ENCODE assay signal across 11 cellular contexts in the genomic region with DNA sequence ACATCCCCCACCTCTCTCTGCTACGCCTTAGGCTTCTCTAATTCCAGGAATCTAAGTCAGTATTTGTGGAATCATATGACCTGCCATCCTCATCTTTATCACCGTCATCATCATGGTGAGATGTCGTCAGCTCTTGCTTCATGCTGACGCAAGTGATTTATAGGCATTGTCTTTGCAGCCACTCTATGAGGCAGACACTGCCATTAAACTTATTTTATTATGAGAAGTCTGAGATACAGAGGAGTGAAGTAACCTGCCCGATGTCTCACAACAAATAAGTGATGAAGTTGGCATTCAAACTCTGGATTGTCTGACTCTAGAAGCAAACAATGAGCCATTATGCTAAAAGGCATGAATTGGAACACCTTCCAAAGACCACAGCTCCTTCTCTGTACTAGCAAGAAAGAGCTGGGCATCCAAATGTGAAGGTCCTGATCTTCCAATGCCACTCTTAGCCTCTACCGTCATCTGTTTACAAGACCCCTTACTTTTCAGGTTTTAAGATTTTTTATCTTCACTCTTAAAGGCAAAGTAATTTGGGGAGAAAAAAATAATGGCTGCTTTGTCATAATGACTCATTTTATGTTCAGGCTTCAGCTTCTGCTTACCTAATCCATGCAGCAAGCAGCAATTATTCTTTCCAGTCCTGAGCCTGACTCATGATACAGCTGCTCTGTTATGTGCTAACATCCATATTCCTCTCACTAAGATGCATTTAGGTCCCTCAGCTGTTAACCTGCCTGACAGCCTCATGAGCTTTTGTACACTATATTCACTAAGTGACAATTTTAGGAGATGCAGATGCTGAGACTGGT.
A peak's percentile ranks its signal among the peaks of the same experiment; 100 is the strongest.
DNase-seq lines count a peak whose midpoint lies in the region; ATAC-seq and TF ChIP-seq lines count a peak whose summit lies in the region.
"Had no signal": no experiment of that assay in that cellular context is flagged by ENCODE, and none has a peak within 500 bp of the region (broad histone marks: within the 10 kb centered on the region; RNA-seq: fewer than 3 reads in every experiment).

No MANE protein-coding gene starts in this region.

- CTCF ChIA-PET in PC-3 (lab: Charles Lee): interaction anchor here (0.6 to 1.1 kb wide), 3 partner anchors 144 to 162 kb away, joined by 3 to 4 read pairs (median 4); partner anchors contain the start of gene MAP7

- no peaks in the 10 kb centered on the region for H3K27me3 ChIP-seq in PC-3 (ENCODE audit: low read length)
- H3K27me3 ChIP-seq: SJSA1 had no signal

- DNase-seq in GM04504 (ENCODE audit: low read depth) (peak; percentile 85), PC-3 (peak; percentile 88), epithelial cell of prostate (ENCODE audit: low read depth, low spot score) (peak; percentile 99), renal cortical epithelial cell (ENCODE audit: low read depth) (peak; percentile 98), OCI-M2 (lab: John Stamatoyannopoulos, UW; ENCODE audit: unreplicated experiment) (no peak), NCI-H1694 treated with DMSO at 0.1 percent for 48 hours (lab: John Stamatoyannopoulos, UW) (no peak), DMS114 treated with DMSO at 0.1 percent for 48 hours (lab: John Stamatoyannopoulos, UW; ENCODE audit: unreplicated experiment) (no peak)
- no peak for DNase-seq in stimulated activated naive B cell treated with anti-CD40 and anti-IgM and Interleukin-4, amounts not matched to agents 10 μg/mL and 1 μg/mL and 100 μg/mL, for 72 hours
- DNase-seq: activated naive CD4-positive, alpha-beta T cell treated with anti-CD3 and anti-CD28 coated beads, Interleukin-2, amount 50 U/mL, for 16 hours had no signal

- H3K27ac ChIP-seq in PC-3 (ENCODE audit: low read length) (peak overlapping the region; percentile 99), epithelial cell of prostate (peak overlapping the region; percentile 91)
- H3K27ac ChIP-seq: SJSA1 had no signal

- H3K9ac ChIP-seq in PC-3 (ENCODE audit: low read length): peak overlapping the region; percentile 89

- no peak for TF ChIP-seq CTCF in PC-3 (conservative IDR thresholded peaks at IDR 0.05; ENCODE audit: low read depth, low read length)

- no peaks in the 10 kb centered on the region for H4K20me1 ChIP-seq in PC-3 (ENCODE audit: low read length)

- peak overlapping the region; percentile 53 for H3K4me2 ChIP-seq in PC-3 (ENCODE audit: low read length)

- no peaks in the 10 kb centered on the region for H3F3A ChIP-seq in PC-3 (ENCODE audit: low read length, unreplicated experiment)

- H3K4me3 Mint-ChIP-seq in stimulated activated naive B cell treated with anti-CD40 and anti-IgM and Interleukin-4, amounts not matched to agents 10 μg/mL and 1 μg/mL and 100 μg/mL, for 72 hours: no peak overlapping the region

- intact Hi-C loops in PC-3 (cut with micrococcal nuclease): loop anchor here (10.0 kb wide), 1 partner anchor 141 kb away; no protein-coding TSS in a partner anchor

- no peak overlapping the region for H3K27ac Mint-ChIP-seq in stimulated activated naive B cell treated with anti-CD40 and anti-IgM and Interleukin-4, amounts not matched to agents 10 μg/mL and 1 μg/mL and 100 μg/mL, for 72 hours

- no peaks in the 10 kb centered on the region for H3K36me3 Mint-ChIP-seq in stimulated activated naive B cell treated with anti-CD40 and anti-IgM and Interleukin-4, amounts not matched to agents 10 μg/mL and 1 μg/mL and 100 μg/mL, for 72 hours

- H3K4me1 ChIP-seq in PC-3 (ENCODE audit: insufficient read depth, low read length): peaks cover 52% of the 10 kb centered on the region

- no peaks in the 10 kb centered on the region for H3K9me3 ChIP-seq in PC-3 (ENCODE audit: low read length)
- H3K9me3 ChIP-seq: SJSA1 had no signal

- no peaks in the 10 kb centered on the region for H3K9me2 ChIP-seq in PC-3 (replicated peaks; ENCODE audit: low read length)

- no peak overlapping the region for H3K4me3 ChIP-seq in PC-3 (ENCODE audit: low read length)
- H3K4me3 ChIP-seq: GM12878, SJSA1 had no signal

- peak; percentile 91 for ATAC-seq in PC-3
- ATAC-seq in stimulated activated naive B cell treated with anti-CD40 and anti-IgM and Interleukin-4, amounts not matched to agents 10 μg/mL and 1 μg/mL and 100 μg/mL, for 72 hours (replicated peaks): no peak
- ATAC-seq: GM12878 had no signal

- no TSS peak for BruUV-seq in PC-3 (replicated peaks; lab: Mats Ljungman, UMichigan)

- H2AFZ ChIP-seq in PC-3 (ENCODE audit: low read length): no peak overlapping the region

- H3K36me3 ChIP-seq in PC-3 (ENCODE audit: low read depth, low read length): no peaks in the 10 kb centered on the region
- H3K36me3 ChIP-seq: SJSA1 had no signal

- H3K27me3 Mint-ChIP-seq in stimulated activated naive B cell treated with anti-CD40 and anti-IgM and Interleukin-4, amounts not matched to agents 10 μg/mL and 1 μg/mL and 100 μg/mL, for 72 hours: peaks cover 0 to 7% of the 10 kb centered on the region in 2 donors

- H3K4me1 Mint-ChIP-seq in stimulated activated naive B cell treated with anti-CD40 and anti-IgM and Interleukin-4, amounts not matched to agents 10 μg/mL and 1 μg/mL and 100 μg/mL, for 72 hours: peaks cover 5 to 9% of the 10 kb centered on the region in 2 donors

- 0 out of 2 replicates have a peak, but pooled peaks cover 4% of the 10 kb centered on the region for H3K79me2 ChIP-seq in PC-3 (ENCODE audit: low read length)

- H3K9me3 Mint-ChIP-seq in stimulated activated naive B cell treated with anti-CD40 and anti-IgM and Interleukin-4, amounts not matched to agents 10 μg/mL and 1 μg/mL and 100 μg/mL, for 72 hours: peaks cover 0 to 2% of the 10 kb centered on the region in 2 donors

- POLR2A ChIA-PET in PC-3 (lab: Charles Lee; ENCODE audit: unreplicated experiment): interaction anchor here (0.6 to 0.7 kb wide), 2 partner anchors 114 to 115 kb away, joined by 4 to 5 read pairs; partner anchors contain the start of gene BCLAF1

Comparison
In these comparisons a context has a peak if more than half of its experiments do, and no peak if none do; other contexts are left out.
1. DNase-seq: peak in GM04504 (single experiment), PC-3 (single experiment), epithelial cell of prostate (single experiment) and renal cortical epithelial cell (single experiment); none in OCI-M2 (single experiment), stimulated activated naive B cell treated with anti-CD40 and anti-IgM and Interleukin-4, amounts not matched to agents 10 μg/mL and 1 μg/mL and 100 μg/mL, for 72 hours (single experiment), NCI-H1694 treated with DMSO at 0.1 percent for 48 hours (single experiment) and DMS114 treated with DMSO at 0.1 percent for 48 hours (single experiment).